ENCODE assay signal across 8 cellular contexts in genomic region chr2:111121873-111122630, GRCh38. TPM values are rescaled to one million over a fixed set of nuclear protein-coding genes. Genes with fewer than 3 reads are reported as not detected.
DNase-seq lines count a peak whose midpoint lies in the region; ATAC-seq lines count a peak whose summit lies in the region.

No MANE protein-coding gene starts in this region.

- peak; percentile 48 for ATAC-seq in GM19035 (IDR thresholded peaks at IDR 0.05; ENCODE audit: unreplicated experiment)
- peak; percentile 35 for ATAC-seq in HG03196 (IDR thresholded peaks at IDR 0.05; ENCODE audit: unreplicated experiment)
- peak; percentile 72 for ATAC-seq in left lobe of liver

- DNase-seq in AG20443 (ENCODE audit: low spot score) (peak; percentile 95), NCI-H446 (lab: John Stamatoyannopoulos, UW) (peak; percentile 70 to 93), dedifferentiated amniotic fluid mesenchymal stem cell (ENCODE audit: extremely low spot score) (peak; percentile 74), left lobe of liver (ENCODE audit: low spot score) (peak; percentile 95)
- DNase-seq in activated CD4-positive, alpha-beta T cell treated with anti-CD3 and anti-CD28 coated beads for 4 hours, result peak; percentile 69
- DNase-seq in stimulated activated CD4-positive, alpha-beta T cell treated with anti-CD3 and anti-CD28 coated beads, Interleukin-1b, Interleukin-23, amount 100 ng/mL, for 4 hours (ENCODE audit: low read depth in 2 of 2), result peak; percentile 57 to 72

RNA-seq across cellular contexts. Expression of gene BCL2L11, which starts 1.3 kb away (rescaled TPM):
- total RNA-seq in left lobe of liver, result 9.1 TPM

Comparison
In these comparisons a context has a peak if more than half of its experiments do, and no peak if none do; other contexts are left out.
1. Peak in every context shown above with its lines: DNase-seq and ATAC-seq.